ENCODE assay signal across 8 cellular contexts in genomic region chr5:55600536-55601208, GRCh38.
DNase-seq lines count a peak whose midpoint lies in the region; ATAC-seq and TF ChIP-seq lines count a peak whose summit lies in the region.

No MANE protein-coding gene starts in this region.

- TF ChIP-seq CTCF in HFFc6 (IDR thresholded peaks at IDR 0.05) (no peak), liver (IDR thresholded peaks at IDR 0.05; ENCODE audit: low read depth, low read length, missing input control) (no peak), upper lobe of left lung (IDR thresholded peaks at IDR 0.05) (no peak)

- H3K9ac ChIP-seq in adipocyte (ENCODE audit: low read length) = peak overlapping the region; percentile 89
- H3K9ac ChIP-seq in liver (ENCODE audit: low read depth in 1 of 2, low read length in 2 of 2) = peak overlapping the region; percentile 66 to 98

- H3K27ac Mint-ChIP-seq in HFFc6 = peak overlapping the region; percentile 98

- DNase-seq in AG20443 (ENCODE audit: low spot score) = peak; percentile 35
- DNase-seq in HFFc6 = peak; percentile 82
- DNase-seq in adipocyte (ENCODE audit: low read depth) = peak; percentile 78
- DNase-seq in upper lobe of left lung = peak in 1 of 2 donors; percentile 43
- DNase-seq in SW 1271 (lab: John Stamatoyannopoulos, UW) = no peak
- no peak for DNase-seq in OCI-M2 (lab: John Stamatoyannopoulos, UW; ENCODE audit: unreplicated experiment)

- H3K9me3 ChIP-seq in adipocyte (ENCODE audit: control insufficient read depth, low read length) = no peaks in the 10 kb centered on the region
- no peaks in the 10 kb centered on the region for H3K9me3 ChIP-seq in liver (ENCODE audit: control insufficient read depth in 4 of 4, low read length in 3 of 4)
- no peaks in the 10 kb centered on the region for H3K9me3 ChIP-seq in upper lobe of left lung

- H3K27ac ChIP-seq in liver (ENCODE audit: low read depth in 1 of 2, low read length in 2 of 2) = peak overlapping the region; percentile 94
- H3K27ac ChIP-seq in upper lobe of left lung = peak overlapping the region; percentile 77 to 93 (median 86)

- H3K4me1 ChIP-seq in adipocyte (ENCODE audit: control insufficient read depth, insufficient read depth, low read length) (peaks cover 75% of the 10 kb centered on the region), liver (ENCODE audit: control insufficient read depth in 4 of 4, insufficient read depth in 4 of 4, low read length in 3 of 4) (peaks cover 16 to 46% (median 25%) of the 10 kb centered on the region in 4 donors), upper lobe of left lung (peaks cover 33 to 62% (median 40%) of the 10 kb centered on the region in 4 donors)

- no peaks in the 10 kb centered on the region for H3K9me3 Mint-ChIP-seq in HFFc6

- no peaks in the 10 kb centered on the region for H3K36me3 ChIP-seq in adipocyte (ENCODE audit: control insufficient read depth, insufficient read depth, low read length, severe bottlenecking)
- H3K36me3 ChIP-seq in liver (ENCODE audit: control insufficient read depth in 4 of 4, insufficient read depth in 3 of 4, low read depth in 1 of 4, low read length in 3 of 4) = no peaks in the 10 kb centered on the region
- H3K36me3 ChIP-seq in upper lobe of left lung = no peaks in the 10 kb centered on the region

- TF ChIP-seq POLR2A in upper lobe of left lung (IDR thresholded peaks at IDR 0.05) = no peak

- 25% methylated on average over 6 of the region's 6 CpGs for WGBS in liver
- WGBS in upper lobe of left lung, 2 donors = 7 to 9% methylated on average over 6 of the region's 6 CpGs

- TF ChIP-seq RAD21 in liver (IDR thresholded peaks at IDR 0.05) = no peak

- H3K27me3 ChIP-seq in adipocyte (replicated peaks; ENCODE audit: control insufficient read depth, insufficient read depth, low read length) (no peaks in the 10 kb centered on the region), liver (ENCODE audit: control insufficient read depth in 4 of 4, insufficient read depth in 4 of 4, low read length in 3 of 4) (no peaks in the 10 kb centered on the region), upper lobe of left lung (no peaks in the 10 kb centered on the region)

- H3K4me3 ChIP-seq in adipocyte (ENCODE audit: low read length) = peak overlapping the region; percentile 70
- H3K4me3 ChIP-seq in liver (ENCODE audit: low read depth in 1 of 3, low read length in 3 of 3) = peak overlapping the region in 2 of 3 donors; percentile 12 to 29
- H3K4me3 ChIP-seq in upper lobe of left lung = peak overlapping the region in 2 of 4 donors; percentile 1 to 16

- ATAC-seq in upper lobe of left lung (ENCODE audit: low FRiP score in 2 of 2) (peak in 1 of 2 donors; percentile 51), HG02938 (IDR thresholded peaks at IDR 0.05; ENCODE audit: unreplicated experiment) (no peak)

- peaks cover 81% of the 10 kb centered on the region for H3K4me1 Mint-ChIP-seq in HFFc6 (ENCODE audit: low read depth)

- no peaks in the 10 kb centered on the region for H3K27me3 Mint-ChIP-seq in HFFc6 (ENCODE audit: insufficient read depth)

- TF ChIP-seq EP300 in upper lobe of left lung (IDR thresholded peaks at IDR 0.05) = no peak

- no peaks in the 10 kb centered on the region for H3K36me3 Mint-ChIP-seq in HFFc6 (ENCODE audit: low read depth)

- H3K4me3 Mint-ChIP-seq in HFFc6 = peak overlapping the region; percentile 75

TF ChIP-seq in liver, 16 proteins besides CTCF, POLR2A, EP300 and RAD21:
- TF ChIP-seq NR2F2 (IDR thresholded peaks at IDR 0.05) (no peak), GABPA (IDR thresholded peaks at IDR 0.05 in 1 of 2, conservative IDR thresholded peaks at IDR 0.05 in 1 of 2) (no peak), HNF4G (IDR thresholded peaks at IDR 0.05) (no peak), RXRA (IDR thresholded peaks at IDR 0.05) (no peak), SP1 (IDR thresholded peaks at IDR 0.05) (no peak), EGR1 (IDR thresholded peaks at IDR 0.05; ENCODE audit: low read depth in 2 of 2) (no peak), JUND (IDR thresholded peaks at IDR 0.05) (no peak), MAX (IDR thresholded peaks at IDR 0.05) (no peak), FOXA2 (IDR thresholded peaks at IDR 0.05) (no peak), HNF4A (conservative IDR thresholded peaks at IDR 0.05) (no peak), TAF1 (conservative IDR thresholded peaks at IDR 0.05) (no peak), FOXA1 (IDR thresholded peaks at IDR 0.05) (no peak), YY1 (IDR thresholded peaks at IDR 0.05) (no peak)
- TF ChIP-seq, protein P1, sequence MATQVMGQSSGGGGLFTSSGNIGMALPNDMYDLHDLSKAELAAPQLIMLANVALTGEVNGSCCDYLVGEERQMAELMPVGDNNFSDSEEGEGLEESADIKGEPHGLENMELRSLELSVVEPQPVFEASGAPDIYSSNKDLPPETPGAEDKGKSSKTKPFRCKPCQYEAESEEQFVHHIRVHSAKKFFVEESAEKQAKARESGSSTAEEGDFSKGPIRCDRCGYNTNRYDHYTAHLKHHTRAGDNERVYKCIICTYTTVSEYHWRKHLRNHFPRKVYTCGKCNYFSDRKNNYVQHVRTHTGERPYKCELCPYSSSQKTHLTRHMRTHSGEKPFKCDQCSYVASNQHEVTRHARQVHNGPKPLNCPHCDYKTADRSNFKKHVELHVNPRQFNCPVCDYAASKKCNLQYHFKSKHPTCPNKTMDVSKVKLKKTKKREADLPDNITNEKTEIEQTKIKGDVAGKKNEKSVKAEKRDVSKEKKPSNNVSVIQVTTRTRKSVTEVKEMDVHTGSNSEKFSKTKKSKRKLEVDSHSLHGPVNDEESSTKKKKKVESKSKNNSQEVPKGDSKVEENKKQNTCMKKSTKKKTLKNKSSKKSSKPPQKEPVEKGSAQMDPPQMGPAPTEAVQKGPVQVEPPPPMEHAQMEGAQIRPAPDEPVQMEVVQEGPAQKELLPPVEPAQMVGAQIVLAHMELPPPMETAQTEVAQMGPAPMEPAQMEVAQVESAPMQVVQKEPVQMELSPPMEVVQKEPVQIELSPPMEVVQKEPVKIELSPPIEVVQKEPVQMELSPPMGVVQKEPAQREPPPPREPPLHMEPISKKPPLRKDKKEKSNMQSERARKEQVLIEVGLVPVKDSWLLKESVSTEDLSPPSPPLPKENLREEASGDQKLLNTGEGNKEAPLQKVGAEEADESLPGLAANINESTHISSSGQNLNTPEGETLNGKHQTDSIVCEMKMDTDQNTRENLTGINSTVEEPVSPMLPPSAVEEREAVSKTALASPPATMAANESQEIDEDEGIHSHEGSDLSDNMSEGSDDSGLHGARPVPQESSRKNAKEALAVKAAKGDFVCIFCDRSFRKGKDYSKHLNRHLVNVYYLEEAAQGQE (IDR thresholded peaks at IDR 0.05) = no peak
- TF ChIP-seq, protein P2, sequence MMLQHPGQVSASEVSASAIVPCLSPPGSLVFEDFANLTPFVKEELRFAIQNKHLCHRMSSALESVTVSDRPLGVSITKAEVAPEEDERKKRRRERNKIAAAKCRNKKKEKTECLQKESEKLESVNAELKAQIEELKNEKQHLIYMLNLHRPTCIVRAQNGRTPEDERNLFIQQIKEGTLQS (IDR thresholded peaks at IDR 0.05) = no peak

Comparison
In these comparisons a context has a peak if more than half of its experiments do, and no peak if none do; other contexts are left out.
1. DNase-seq: peak in AG20443 (single experiment), HFFc6 (single experiment) and adipocyte (single experiment); none in SW 1271 (0 of 2) and OCI-M2 (single experiment).